Comparison of ENCODE assay signal across 20 cellular contexts in genomic region chr19:46789371-46789770, GRCh38. TPM values are rescaled to one million over a fixed set of nuclear protein-coding genes. Genes with fewer than 3 reads are reported as not detected.
DNase-seq lines count a peak whose midpoint lies in the region; TF ChIP-seq lines count a peak whose summit lies in the region.
"Had no signal": no experiment of that assay in that cellular context is flagged by ENCODE, and none has a peak within 500 bp of the region (broad histone marks: within the 10 kb centered on the region; RNA-seq: fewer than 3 reads in every experiment).

No MANE protein-coding gene starts in this region.

- POLR2A ChIA-PET in CD8-positive, alpha-beta memory T cell (lab: Charles Lee), result interaction anchor here (0.7 to 1.8 kb wide), 3 partner anchors 32 to 366 kb away, joined by 4 to 10 read pairs (median 5); no protein-coding TSS in a partner anchor

- H3F3A ChIP-seq in Loucy (ENCODE audit: low read depth), result no peaks in the 10 kb centered on the region

- no peak for TF ChIP-seq CTCF in Loucy (conservative IDR thresholded peaks at IDR 0.05; ENCODE audit: low read length)
- TF ChIP-seq CTCF in endothelial cell (IDR thresholded peaks at IDR 0.05; ENCODE audit: unreplicated experiment), result no peak

- no peak overlapping the region for H2AK5ac ChIP-seq in trophoblast cell (ENCODE audit: low read length)

- H3K27me3 Mint-ChIP-seq in CD8-positive, alpha-beta memory T cell, result no peaks in the 10 kb centered on the region
- peaks cover 13% of the 10 kb centered on the region for H3K27me3 Mint-ChIP-seq in endothelial cell (ENCODE audit: unreplicated experiment)

- peaks cover 44% of the 10 kb centered on the region for H3K4me1 ChIP-seq in CD8-positive, alpha-beta memory T cell (ENCODE audit: insufficient read depth, low read length)
- H3K4me1 ChIP-seq in Loucy (ENCODE audit: insufficient read depth, low read length, poor library complexity, severe bottlenecking), result peaks cover 35% of the 10 kb centered on the region
- H3K4me1 ChIP-seq in trophoblast cell (ENCODE audit: control insufficient read depth in 1 of 2, insufficient read depth in 2 of 2, low read length in 2 of 2), result peaks cover 18 to 30% of the 10 kb centered on the region in 2 experiments

- peak overlapping the region; percentile 61 for H3K4me2 ChIP-seq in Loucy (ENCODE audit: low read depth, low read length, poor library complexity, severe bottlenecking)
- H3K4me2 ChIP-seq in trophoblast cell (ENCODE audit: low read length), result no peak overlapping the region

- no peak overlapping the region for H3K14ac ChIP-seq in trophoblast cell (ENCODE audit: low read length)

- peaks cover 0 to 8% (median 0%) of the 10 kb centered on the region in 3 donors for H3K36me3 Mint-ChIP-seq in CD8-positive, alpha-beta memory T cell
- H3K36me3 Mint-ChIP-seq in endothelial cell (ENCODE audit: low read depth, unreplicated experiment), result no peaks in the 10 kb centered on the region

- no peak overlapping the region for H4K12ac ChIP-seq in trophoblast cell (ENCODE audit: low read depth, low read length)

- H4K91ac ChIP-seq in trophoblast cell (ENCODE audit: low read depth, low read length), result no peak overlapping the region

- no peaks in the 10 kb centered on the region for H3K27me3 ChIP-seq in CD8-positive, alpha-beta memory T cell (ENCODE audit: insufficient read depth, low read length, poor library complexity, severe bottlenecking)
- peaks cover 5% of the 10 kb centered on the region for H3K27me3 ChIP-seq in Loucy (ENCODE audit: insufficient read depth, low read length, poor library complexity, severe bottlenecking)
- no peaks in the 10 kb centered on the region for H3K27me3 ChIP-seq in trophoblast cell (ENCODE audit: insufficient read depth, low read length)
- H3K27me3 ChIP-seq: cardiac muscle cell had no signal

- peaks cover 35% of the 10 kb centered on the region for H4K20me1 ChIP-seq in Loucy (ENCODE audit: insufficient read depth, low read length, poor library complexity, severe bottlenecking)

- peak overlapping the region; percentile 59 for H3K9ac ChIP-seq in Loucy (ENCODE audit: low read depth, low read length, poor library complexity, severe bottlenecking)
- no peak overlapping the region for H3K9ac ChIP-seq in trophoblast cell (ENCODE audit: low read length)
- H3K9ac ChIP-seq: GM23248, parathyroid adenoma had no signal

- no peak overlapping the region for H4K8ac ChIP-seq in trophoblast cell (ENCODE audit: low read depth, low read length)

- no peaks in the 10 kb centered on the region for H3K36me3 ChIP-seq in CD8-positive, alpha-beta memory T cell (ENCODE audit: insufficient read depth, low read length)
- H3K36me3 ChIP-seq in Loucy (ENCODE audit: insufficient read depth, low read length) (no peaks in the 10 kb centered on the region), trophoblast cell (ENCODE audit: control insufficient read depth in 1 of 2, insufficient read depth in 2 of 2, low read length in 2 of 2) (peaks cover 2 to 5% of the 10 kb centered on the region in 2 experiments)
- H3K36me3 ChIP-seq: cardiac muscle cell had no signal

- H3K4ac ChIP-seq in trophoblast cell (ENCODE audit: low read depth, low read length), result no peak overlapping the region

- CTCF ChIA-PET in CD8-positive, alpha-beta memory T cell (lab: Charles Lee), result interaction anchor here (0.6 to 4.1 kb wide), 3 partner anchors 31 to 51 kb away, joined by 3 to 15 read pairs (median 14); no protein-coding TSS in a partner anchor

- H3K79me1 ChIP-seq in trophoblast cell (ENCODE audit: low read length), result peaks cover 37% of the 10 kb centered on the region

- H3K4me3 ChIP-seq in CD8-positive, alpha-beta memory T cell (ENCODE audit: low read length), result no peak overlapping the region
- no peak overlapping the region for H3K4me3 ChIP-seq in Loucy (ENCODE audit: low read length, poor library complexity, severe bottlenecking)
- H3K4me3 ChIP-seq in trophoblast cell (ENCODE audit: low read depth, low read length), result no peak overlapping the region
- H3K4me3 ChIP-seq: cardiac muscle cell, GM23248 had no signal

- no peak overlapping the region for H2BK120ac ChIP-seq in trophoblast cell (ENCODE audit: insufficient read depth, low read length, poor library complexity)

- no peak overlapping the region for H2BK5ac ChIP-seq in trophoblast cell (ENCODE audit: low read depth, low read length, poor library complexity)

- no peak for DNase-seq in CD8-positive, alpha-beta memory T cell
- no peak for DNase-seq in endothelial cell (ENCODE audit: low spot score)
- DNase-seq in trophoblast cell, result peak; percentile 92 to 98
- no peak for DNase-seq in NCI-H2029 treated with DMSO at 0.1 percent for 48 hours (lab: John Stamatoyannopoulos, UW)
- no peak for DNase-seq in COR-L47 (lab: John Stamatoyannopoulos, UW)
- DNase-seq in stimulated activated CD4-positive, alpha-beta T cell treated with anti-CD3 and anti-CD28 coated beads, Interleukin-1b, Interleukin-23, amount 100 ng/mL, for 48 hours, result no peak
- DNase-seq: activated CD4-positive, alpha-beta T cell treated with anti-CD3 and anti-CD28 coated beads, Interleukin-2, amount 10 ng/mL, durations not matched to agents 7 days and 5 days; activated CD8-positive, alpha-beta memory T cell treated with anti-CD3 and anti-CD28 coated beads, Interleukin-2, amount 50 U/mL, for 4 hours; activated effector memory CD4-positive, alpha-beta T cell treated with anti-CD3 and anti-CD28 coated beads, Interleukin-2, amount 50 U/mL, for 16 hours; Calu3; cortex of kidney; endodermal cell; GM23248; NCI-H1105; NCI-H2081 treated with DMSO at 0.1 percent for 48 hours; NCI-H446; NK-92 treated with Interleukin-12 subunit alpha and Interleukin-12 subunit beta, amount 100 ng/mL, for 24 hours had no signal

- H3K27ac Mint-ChIP-seq in CD8-positive, alpha-beta memory T cell, result peak overlapping the region in 5 of 8 donors; percentile 31 to 100 (median 69)
- no peak overlapping the region for H3K27ac Mint-ChIP-seq in endothelial cell (ENCODE audit: unreplicated experiment)
- H3K27ac Mint-ChIP-seq: endodermal cell had no signal

- no peak overlapping the region for H3K18ac ChIP-seq in trophoblast cell (ENCODE audit: low read length)

- peaks cover 40% of the 10 kb centered on the region for H3K79me2 ChIP-seq in Loucy (ENCODE audit: insufficient read depth, low read length)
- peaks cover 28% of the 10 kb centered on the region for H3K79me2 ChIP-seq in trophoblast cell (ENCODE audit: control insufficient read depth, insufficient read depth, low read length, poor library complexity)
- H3K79me2 ChIP-seq: parathyroid adenoma had no signal

- WGBS in trophoblast cell (ENCODE audit: extremely low coverage, insufficient coverage, insufficient read length), result no CpG with 5 or more reads among the region's 8 CpGs

- H3K9me2 ChIP-seq in Loucy (replicated peaks; ENCODE audit: low read depth, low read length), result no peaks in the 10 kb centered on the region

- H3K4me1 Mint-ChIP-seq in CD8-positive, alpha-beta memory T cell, result peaks cover 44 to 52% (median 52%) of the 10 kb centered on the region in 3 donors
- peaks cover 21% of the 10 kb centered on the region for H3K4me1 Mint-ChIP-seq in endothelial cell (ENCODE audit: unreplicated experiment)

- no peak overlapping the region for H2AFZ ChIP-seq in Loucy (ENCODE audit: low read length)
- H2AFZ ChIP-seq in trophoblast cell (ENCODE audit: insufficient read depth, low read length, poor library complexity), result no peak overlapping the region
- H2AFZ ChIP-seq: GM23248, parathyroid adenoma had no signal

- no peak overlapping the region for H3K27ac ChIP-seq in CD8-positive, alpha-beta memory T cell (ENCODE audit: low read depth, low read length)
- H3K27ac ChIP-seq in trophoblast cell (ENCODE audit: low read depth, low read length), result no peak overlapping the region
- H3K27ac ChIP-seq: cardiac muscle cell, GM23248, parathyroid adenoma had no signal

- H2BK12ac ChIP-seq in trophoblast cell (ENCODE audit: low read length), result peak overlapping the region; percentile 38

- no peaks in the 10 kb centered on the region for H3K9me3 ChIP-seq in CD8-positive, alpha-beta memory T cell (ENCODE audit: low read length)
- no peaks in the 10 kb centered on the region for H3K9me3 ChIP-seq in Loucy (ENCODE audit: insufficient read depth, low read depth, low read length)
- no peaks in the 10 kb centered on the region for H3K9me3 ChIP-seq in trophoblast cell (ENCODE audit: insufficient read depth, low read depth, low read length)

- peak overlapping the region in 4 of 7 donors; percentile 16 to 92 (median 54) for H3K4me3 Mint-ChIP-seq in CD8-positive, alpha-beta memory T cell
- H3K4me3 Mint-ChIP-seq in endothelial cell (ENCODE audit: unreplicated experiment), result peak overlapping the region; percentile 27

- no peak overlapping the region for H3K23ac ChIP-seq in trophoblast cell (ENCODE audit: low read length)

- no peaks in the 10 kb centered on the region for H3K9me3 Mint-ChIP-seq in CD8-positive, alpha-beta memory T cell
- H3K9me3 Mint-ChIP-seq in endothelial cell (ENCODE audit: unreplicated experiment), result no peaks in the 10 kb centered on the region
- H3K9me3 Mint-ChIP-seq: activated CD4-positive, alpha-beta T cell treated with anti-CD3 and anti-CD28 coated beads, Interleukin-2, amount 10 ng/mL, durations not matched to agents 7 days and 5 days; endodermal cell had no signal

RNA-seq across cellular contexts. Expression of gene SLC1A5, which starts 1.0 kb away (rescaled TPM):
- 100 to 1,000 TPM; 377 to 380 TPM for total RNA-seq in CD8-positive, alpha-beta memory T cell
- polyA plus RNA-seq in CD8-positive, alpha-beta memory T cell, result 19.1 TPM
- total RNA-seq in endothelial cell (ENCODE audit: unreplicated experiment), result 62.6 TPM
- polyA plus RNA-seq in trophoblast cell (2013), result 134 and 139 TPM in 2 replicates

RNA-seq across cellular contexts. Expression of gene STRN4, which starts 43.1 kb away (rescaled TPM):
- total RNA-seq in CD8-positive, alpha-beta memory T cell, result 10 to 100 TPM; 68.8 to 70.4 TPM
- polyA plus RNA-seq in CD8-positive, alpha-beta memory T cell, result 23.2 TPM
- total RNA-seq in endothelial cell (ENCODE audit: unreplicated experiment), result 111 TPM
- polyA plus RNA-seq in trophoblast cell (2013), result 65.1 and 66.3 TPM in 2 replicates

RNA-seq across cellular contexts. Expression of gene FKRP, which starts 43.5 kb away (rescaled TPM):
- 10 to 100 TPM; 21.6 to 24.4 TPM for total RNA-seq in CD8-positive, alpha-beta memory T cell
- polyA plus RNA-seq in CD8-positive, alpha-beta memory T cell, result 6.4 TPM
- 22.7 TPM for total RNA-seq in endothelial cell (ENCODE audit: unreplicated experiment)
- 20.5 TPM in 2 replicates for polyA plus RNA-seq in trophoblast cell (2013)

Comparison
In these comparisons a context has a peak if more than half of its experiments do, and no peak if none do; other contexts are left out.
1. DNase-seq: peak in trophoblast cell (2 of 2); none in CD8-positive, alpha-beta memory T cell (0 of 5), endothelial cell (single experiment), NCI-H2029 treated with DMSO at 0.1 percent for 48 hours (single experiment), COR-L47 (single experiment) and stimulated activated CD4-positive, alpha-beta T cell treated with anti-CD3 and anti-CD28 coated beads, Interleukin-1b, Interleukin-23, amount 100 ng/mL, for 48 hours (single experiment).